In the genomic region with DNA sequence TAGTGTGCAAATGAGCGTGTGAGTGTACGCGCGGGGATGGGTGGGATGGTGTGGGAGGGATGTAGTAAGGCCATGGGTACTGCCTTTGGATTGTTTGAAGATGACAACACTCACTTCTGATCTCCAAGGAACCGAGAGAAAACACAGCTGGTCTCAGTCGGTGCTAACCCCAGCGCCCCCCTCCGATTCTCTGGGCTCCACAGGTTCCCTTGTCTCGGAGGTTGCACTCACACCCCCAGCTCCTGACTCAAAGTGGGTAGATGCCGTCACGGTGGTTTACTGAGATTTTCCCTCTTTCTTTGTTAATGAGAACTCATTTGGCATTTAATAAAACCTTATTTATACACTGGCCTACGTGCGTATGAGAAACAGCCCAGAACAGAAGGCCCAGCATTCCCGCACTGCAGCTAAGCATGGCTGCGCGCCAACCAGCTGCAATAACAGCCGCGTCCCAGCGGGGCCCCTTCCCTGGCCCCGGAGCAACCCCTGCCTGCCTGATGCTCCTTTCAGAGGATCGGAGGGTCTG, we compare ENCODE assay signal across 10 cellular contexts.
DNase-seq lines count a peak whose midpoint lies in the region; ATAC-seq and TF ChIP-seq lines count a peak whose summit lies in the region.
"Had no signal": no experiment of that assay in that cellular context is flagged by ENCODE, and none has a peak within 500 bp of the region (broad histone marks: within the 10 kb centered on the region; RNA-seq: fewer than 3 reads in every experiment).

No MANE protein-coding gene starts in this region.

- H3K36me3 ChIP-seq in rectal smooth muscle tissue (ENCODE audit: control insufficient read depth, insufficient read depth, low read length), result no peaks in the 10 kb centered on the region

- H3K4me3 ChIP-seq in astrocyte of the spinal cord (ENCODE audit: low read depth, low read length) (no peak overlapping the region), rectal smooth muscle tissue (ENCODE audit: low read length) (peak overlapping the region; percentile 10)

- H3K4me1 ChIP-seq in rectal smooth muscle tissue (ENCODE audit: control insufficient read depth, insufficient read depth, low read length), result peaks cover 32% of the 10 kb centered on the region

- peak; percentile 1 for TF ChIP-seq CTCF in astrocyte of the spinal cord (IDR thresholded peaks at IDR 0.05; ENCODE audit: low read depth, low read length)

- peak overlapping the region; percentile 73 for H3K27ac ChIP-seq in rectal smooth muscle tissue (ENCODE audit: low read depth, low read length)

- H3K27me3 ChIP-seq in rectal smooth muscle tissue (ENCODE audit: control insufficient read depth, insufficient read depth, low read length), result no peaks in the 10 kb centered on the region

- in situ Hi-C loops in astrocyte of the spinal cord (cut with HindIII; ENCODE audit: low sequenced_read_pairs), result no loop called here

- H3K9ac ChIP-seq in rectal smooth muscle tissue (ENCODE audit: low read length), result no peak overlapping the region

- peak; percentile 77 for DNase-seq in DMS 273 treated with DMSO at 0.1 percent for 48 hours (lab: John Stamatoyannopoulos, UW)
- DNase-seq in astrocyte of the spinal cord (ENCODE audit: low read depth, low spot score), result peak; percentile 99
- DNase-seq in hypothalamus (lab: John Stamatoyannopoulos, UW), result peak in 33 of 51 donors; percentile 4 to 61 (median 24)
- DNase-seq in NCI-H226, result no peak
- DNase-seq: activated naive CD4-positive, alpha-beta T cell treated with anti-CD3 and anti-CD28 coated beads for 36 hours; stimulated activated CD4-positive, alpha-beta T cell treated with anti-CD3 and anti-CD28 coated beads, Interleukin-4, amount 100 ng/mL, for 24 hours had no signal

- no peak for ATAC-seq in GM19467 (IDR thresholded peaks at IDR 0.05; ENCODE audit: unreplicated experiment)
- ATAC-seq in HG03159 (IDR thresholded peaks at IDR 0.05; ENCODE audit: unreplicated experiment), result no peak
- no peak for ATAC-seq in HG02885 (IDR thresholded peaks at IDR 0.05; ENCODE audit: poor library complexity, unreplicated experiment)
